Comparison of ENCODE assay signal across 15 cellular contexts in the genomic region with DNA sequence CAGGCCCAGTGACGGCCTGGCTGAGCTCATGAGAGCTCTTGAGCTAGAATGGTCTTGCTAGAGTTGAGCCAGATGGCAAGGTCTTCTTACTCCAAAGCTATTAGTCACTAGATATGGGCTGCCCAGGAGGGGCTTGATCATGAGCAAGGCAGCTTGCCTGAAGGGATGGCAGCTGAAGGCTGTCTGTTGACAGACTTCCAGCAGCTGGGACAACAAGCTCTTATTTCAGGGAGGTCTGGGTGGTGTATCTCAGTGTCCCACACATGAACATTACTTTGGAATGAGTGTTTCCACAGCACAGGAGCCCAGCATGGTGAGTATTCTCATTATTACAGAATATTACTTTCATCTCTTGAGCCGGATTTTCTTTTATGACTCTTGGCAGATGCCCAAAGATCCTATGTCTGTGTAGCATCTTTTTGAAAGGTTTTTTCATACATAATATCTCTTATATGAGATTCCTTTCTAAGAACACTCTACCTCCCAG.
A peak's percentile ranks its signal among the peaks of the same experiment; 100 is the strongest.
DNase-seq lines count a peak whose midpoint lies in the region; ATAC-seq, FAIRE-seq and TF ChIP-seq lines count a peak whose summit lies in the region.
"Had no signal": no experiment of that assay in that cellular context is flagged by ENCODE, and none has a peak within 500 bp of the region (broad histone marks: within the 10 kb centered on the region; RNA-seq: fewer than 3 reads in every experiment).

No MANE protein-coding gene starts in this region.

- TF ChIP-seq POLR2A in vagina (IDR thresholded peaks at IDR 0.05) = no peak

- WGBS in small intestine, 3 donors = 54 to 65% (median 58%) methylated on average over 2 of the region's 2 CpGs

- no peak overlapping the region for H3K27ac ChIP-seq in A673 (ENCODE audit: low read depth, low read length, poor library complexity, severe bottlenecking)
- peak overlapping the region; percentile 73 for H3K27ac ChIP-seq in SJCRH30
- H3K27ac ChIP-seq in small intestine (ENCODE audit: low read depth in 1 of 2, low read length in 1 of 2) = no peak overlapping the region
- no peak overlapping the region for H3K27ac ChIP-seq in vagina
- H3K27ac ChIP-seq: C4-2B had no signal

- DNase-seq in A673 (ENCODE audit: low spot score) (peak; percentile 26), HS-5 (ENCODE audit: low read depth) (peak; percentile 51), SJCRH30 (peak; percentile 99), left cardiac atrium (peak; percentile 57), small intestine (no peak), HAP-1 (ENCODE audit: low spot score in 2 of 2) (no peak), vagina (ENCODE audit: extremely low spot score in 2 of 2) (no peak)
- DNase-seq: activated CD4-positive, alpha-beta T cell treated with anti-CD3 and anti-CD28 coated beads, Interleukin-2, amount 50 U/mL, for 48 hours; amygdala; retina; RPMI8226; stimulated activated naive CD4-positive, alpha-beta T cell had no signal

- H3K4me3 ChIP-seq in A673 (ENCODE audit: low read depth, low read length, poor library complexity, severe bottlenecking) (no peak overlapping the region), SJCRH30 (no peak overlapping the region), small intestine (ENCODE audit: low read depth in 1 of 2, low read length in 2 of 2) (no peak overlapping the region), HAP-1 (no peak overlapping the region), vagina (no peak overlapping the region)

- ATAC-seq in left cardiac atrium (peak in 1 of 2 donors; percentile 91), GM21447 (IDR thresholded peaks at IDR 0.05; ENCODE audit: unreplicated experiment) (no peak)

- CTCF ChIA-PET in A673 (lab: Charles Lee) = no interaction called here

- in situ Hi-C loops in HAP-1 (cut with MboI; ENCODE audit: low sequenced_read_pairs) = loop anchor here (25.0 kb wide), 1 partner anchor 597 kb away; a partner anchor contains a TSS

- no peaks in the 10 kb centered on the region for H3K9me3 ChIP-seq in A673 (ENCODE audit: low read depth, low read length, poor library complexity, severe bottlenecking)
- H3K9me3 ChIP-seq in SJCRH30 (replicated peaks) = no peaks in the 10 kb centered on the region
- H3K9me3 ChIP-seq in small intestine (ENCODE audit: control insufficient read depth, low read depth) = no peaks in the 10 kb centered on the region
- no peaks in the 10 kb centered on the region for H3K9me3 ChIP-seq in HAP-1
- H3K9me3 ChIP-seq in vagina = no peaks in the 10 kb centered on the region

- H3K27me3 ChIP-seq in A673 (replicated peaks; ENCODE audit: insufficient read depth, low read depth, low read length, poor library complexity) (peaks cover 97% of the 10 kb centered on the region), SJCRH30 (no peaks in the 10 kb centered on the region), small intestine (ENCODE audit: control insufficient read depth in 2 of 2, insufficient read depth in 2 of 2, low read length in 2 of 2) (no peaks in the 10 kb centered on the region), HAP-1 (ENCODE audit: low read depth) (peaks cover 45% of the 10 kb centered on the region), vagina (no peaks in the 10 kb centered on the region)

- intact Hi-C loops in A673 (cut with micrococcal nuclease; ENCODE audit: unreplicated experiment) = no loop called here
- intact Hi-C loops in left cardiac atrium (cut with DNase I) = no loop called here
- intact Hi-C loops in vagina (cut with DNase I) = no loop called here

- TF ChIP-seq CTCF in A673 (conservative IDR thresholded peaks at IDR 0.05; ENCODE audit: low read depth, low read length) (no peak), vagina (IDR thresholded peaks at IDR 0.05) (no peak)

- H3K4me1 ChIP-seq in A673 (ENCODE audit: insufficient read depth, low read length, poor library complexity, severe bottlenecking) (no peaks in the 10 kb centered on the region), SJCRH30 (peaks cover 49% of the 10 kb centered on the region), small intestine (ENCODE audit: control insufficient read depth in 2 of 2, insufficient read depth in 1 of 2, low read depth in 1 of 2, low read length in 1 of 2) (peaks cover 0 to 5% of the 10 kb centered on the region in 2 donors), HAP-1 (peaks cover 12% of the 10 kb centered on the region), vagina (no peaks in the 10 kb centered on the region)

- no peak for FAIRE-seq in small intestine (lab: Jason Lieb, UNC)
- FAIRE-seq: H54 had no signal

- POLR2A ChIA-PET in A673 (lab: Charles Lee; ENCODE audit: low non-redundant PET) = no interaction called here

- H3K36me3 ChIP-seq in A673 (ENCODE audit: insufficient read depth, low read length, poor library complexity, severe bottlenecking) = no peaks in the 10 kb centered on the region
- H3K36me3 ChIP-seq in SJCRH30 = no peaks in the 10 kb centered on the region
- H3K36me3 ChIP-seq in small intestine (ENCODE audit: control insufficient read depth in 2 of 2, insufficient read depth in 2 of 2, low read length in 2 of 2) = no peaks in the 10 kb centered on the region
- H3K36me3 ChIP-seq in HAP-1 (replicated peaks) = no peaks in the 10 kb centered on the region
- no peaks in the 10 kb centered on the region for H3K36me3 ChIP-seq in vagina

- BruUV-seq in A673 (replicated peaks; lab: Mats Ljungman, UMichigan) = no TSS peak

Comparison
In these comparisons a context has a peak if more than half of its experiments do, and no peak if none do; other contexts are left out.
1. DNase-seq: peak in A673 (single experiment), HS-5 (single experiment), SJCRH30 (2 of 2) and left cardiac atrium (single experiment); none in small intestine (single experiment), HAP-1 (0 of 2) and vagina (0 of 2).